9 cellular contexts compared by ENCODE assay signal in the genomic region with DNA sequence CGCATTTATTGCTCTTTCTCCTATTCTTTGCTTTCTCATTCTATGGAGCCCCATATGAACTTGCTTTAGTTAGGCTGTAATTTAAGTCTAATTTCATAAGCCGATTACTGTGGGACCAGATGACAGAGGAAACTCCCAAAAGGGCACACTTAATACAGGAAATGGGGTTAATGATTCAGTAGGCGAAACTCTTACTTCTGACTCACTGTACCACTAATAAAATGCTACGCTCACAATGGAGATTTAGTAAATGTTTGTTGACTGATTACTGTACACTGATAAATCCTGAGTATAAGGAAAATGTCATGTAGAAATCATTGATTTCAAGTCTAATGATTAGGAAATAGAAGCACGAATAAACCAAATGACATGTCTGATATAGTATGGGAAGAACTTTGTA.
DNase-seq lines count a peak whose midpoint lies in the region; ATAC-seq and TF ChIP-seq lines count a peak whose summit lies in the region.
"Had no signal": no experiment of that assay in that cellular context is flagged by ENCODE, and none has a peak within 500 bp of the region (broad histone marks: within the 10 kb centered on the region; RNA-seq: fewer than 3 reads in every experiment).

No MANE protein-coding gene starts in this region.

- peak; percentile 77 for DNase-seq in ACHN
- DNase-seq in choroid plexus epithelial cell (ENCODE audit: low read depth) = peak; percentile 73
- no peak for DNase-seq in NCI-H345 (lab: John Stamatoyannopoulos, UW)
- DNase-seq in HuH-7 (ENCODE audit: low spot score) = no peak
- DNase-seq in effector memory CD8-positive, alpha-beta T cell = no peak
- DNase-seq in activated naive CD4-positive, alpha-beta T cell treated with Interleukin-2 at 50 U/mL for 16 hours = no peak

- no peak overlapping the region for H3K4me3 ChIP-seq in choroid plexus epithelial cell (ENCODE audit: low read depth, low read length)

- TF ChIP-seq CTCF in choroid plexus epithelial cell (conservative IDR thresholded peaks at IDR 0.05; ENCODE audit: low read depth, low read length) = no peak

- no peaks in the 10 kb centered on the region for H3K4me1 Mint-ChIP-seq in effector memory CD8-positive, alpha-beta T cell (ENCODE audit: low read depth in 2 of 2)
- H3K4me1 Mint-ChIP-seq: central memory CD8-positive, alpha-beta T cell had no signal

- H3K27me3 Mint-ChIP-seq in effector memory CD8-positive, alpha-beta T cell = no peaks in the 10 kb centered on the region
- H3K27me3 Mint-ChIP-seq: central memory CD8-positive, alpha-beta T cell had no signal

- H3K4me3 Mint-ChIP-seq in effector memory CD8-positive, alpha-beta T cell = no peak overlapping the region
- H3K4me3 Mint-ChIP-seq: central memory CD8-positive, alpha-beta T cell had no signal

- no peaks in the 10 kb centered on the region for H3K9me3 Mint-ChIP-seq in effector memory CD8-positive, alpha-beta T cell
- H3K9me3 Mint-ChIP-seq: central memory CD8-positive, alpha-beta T cell had no signal

- H3K27ac Mint-ChIP-seq in effector memory CD8-positive, alpha-beta T cell = no peak overlapping the region

- H3K36me3 Mint-ChIP-seq in effector memory CD8-positive, alpha-beta T cell (ENCODE audit: insufficient read depth) = no peaks in the 10 kb centered on the region

- in situ Hi-C loops in ACHN (cut with HindIII; ENCODE audit: low pct_ligation_motif_present, low pct_unique_long_range_greater_than_20kb, low sequenced_read_pairs) = no loop called here

- ATAC-seq in GM19397 (IDR thresholded peaks at IDR 0.05; ENCODE audit: unreplicated experiment) (peak; percentile 98), HG03342 (IDR thresholded peaks at IDR 0.05; ENCODE audit: unreplicated experiment) (peak; percentile 95)
- no peak for ATAC-seq in effector memory CD8-positive, alpha-beta T cell (replicated peaks)

Comparison
In these comparisons a context has a peak if more than half of its experiments do, and no peak if none do; other contexts are left out.
1. DNase-seq: peak in ACHN (single experiment) and choroid plexus epithelial cell (single experiment); none in NCI-H345 (single experiment), HuH-7 (single experiment), effector memory CD8-positive, alpha-beta T cell (0 of 3) and activated naive CD4-positive, alpha-beta T cell treated with Interleukin-2 at 50 U/mL for 16 hours (single experiment).